ENCODE assay signal across 8 cellular contexts in the genomic region with DNA sequence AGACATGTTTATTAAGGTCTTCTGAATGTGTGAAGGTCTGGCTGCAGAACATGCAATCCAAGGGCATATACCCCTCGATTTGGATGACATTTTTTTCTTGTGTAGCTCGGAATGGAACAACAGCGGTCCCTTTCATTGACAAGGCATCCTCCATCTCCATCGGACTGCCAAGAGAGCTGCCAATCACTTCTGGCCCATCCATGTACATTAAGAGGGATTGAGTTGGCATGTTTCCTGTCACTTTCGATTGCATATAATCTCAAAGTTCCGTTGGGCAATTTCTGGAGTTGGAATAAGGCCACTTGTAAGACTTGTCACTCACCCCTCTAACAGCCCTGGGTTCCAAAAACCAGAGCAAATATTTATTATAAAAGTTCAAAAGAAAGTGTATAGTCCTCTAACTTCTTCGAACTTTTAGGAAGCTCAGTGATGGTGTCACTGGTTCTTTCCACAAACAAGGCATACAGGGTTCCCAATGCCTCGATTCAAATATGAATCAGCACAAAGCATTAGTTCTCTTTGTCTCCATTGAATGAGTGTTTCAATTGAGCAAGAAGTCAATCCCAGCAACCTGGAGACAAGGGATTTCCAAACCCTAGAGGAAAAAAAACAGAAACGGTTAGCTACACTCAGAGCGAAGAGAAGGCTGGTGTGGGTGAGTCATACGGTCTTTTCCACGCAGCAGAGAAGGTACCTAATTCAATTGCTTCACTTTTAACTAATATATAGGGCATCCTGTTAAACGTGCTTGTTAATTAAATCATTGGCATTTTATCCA. TPM values are rescaled to one million over a fixed set of nuclear protein-coding genes. Genes with fewer than 3 reads are reported as not detected.
DNase-seq lines count a peak whose midpoint lies in the region; ATAC-seq and TF ChIP-seq lines count a peak whose summit lies in the region.

No MANE protein-coding gene starts in this region.

- H3K4me3 Mint-ChIP-seq in memory B cell, result peak overlapping the region; percentile 87

- no peaks in the 10 kb centered on the region for H3K9me3 Mint-ChIP-seq in memory B cell

- peak; percentile 5 for TF ChIP-seq POLR2A in breast epithelium (IDR thresholded peaks at IDR 0.05)
- TF ChIP-seq POLR2A in thyroid gland (IDR thresholded peaks at IDR 0.05), result peak in 1 of 2 donors; percentile 32

- H3K9me3 ChIP-seq in breast epithelium (no peaks in the 10 kb centered on the region), thyroid gland (no peaks in the 10 kb centered on the region)

- TF ChIP-seq CTCF in RWPE1 (conservative IDR thresholded peaks at IDR 0.05; ENCODE audit: low read depth), result no peak
- TF ChIP-seq CTCF in breast epithelium (IDR thresholded peaks at IDR 0.05), result no peak
- TF ChIP-seq CTCF in thyroid gland (IDR thresholded peaks at IDR 0.05), result no peak

- intact Hi-C loops in breast epithelium (cut with DNase I; ENCODE audit: low total_unique reads), result no loop called here
- intact Hi-C loops in thyroid gland (cut with DNase I), result no loop called here

- WGBS in thyroid gland, 2 donors, result 45 to 54% methylated on average over 13 of the region's 13 CpGs

- H3K4me1 Mint-ChIP-seq in memory B cell, result peaks cover 45% of the 10 kb centered on the region

- POLR2A ChIA-PET in RWPE1 (lab: Yijun Ruan, JAX; ENCODE audit: low non-redundant PET), result interaction anchor here (0.6 to 0.8 kb wide), 2 partner anchors 12 to 150 kb away, joined by 3 to 4 read pairs; no protein-coding TSS in a partner anchor

- H3K27ac Mint-ChIP-seq in memory B cell, result peak overlapping the region; percentile 95

- H3K27me3 Mint-ChIP-seq in memory B cell, result no peaks in the 10 kb centered on the region

- H3K36me3 ChIP-seq in breast epithelium (no peaks in the 10 kb centered on the region), thyroid gland (peaks cover 15 to 17% of the 10 kb centered on the region in 2 donors)

- CTCF ChIA-PET in RWPE1 (lab: Yijun Ruan, JAX), result interaction anchor here (0.5 to 1.3 kb wide), 6 partner anchors 8 to 357 kb away, joined by 3 to 16 read pairs (median 4); no protein-coding TSS in a partner anchor

- H3K27me3 ChIP-seq in breast epithelium (no peaks in the 10 kb centered on the region), thyroid gland (no peaks in the 10 kb centered on the region)

- H3K27ac ChIP-seq in RWPE1 (peak overlapping the region; percentile 72), breast epithelium (peak overlapping the region; percentile 84 to 87), thyroid gland (peak overlapping the region; percentile 3 to 82 (median 65))

- H3K4me3 ChIP-seq in breast epithelium (peak overlapping the region in 1 of 3 donors; percentile 35), thyroid gland (replicated peaks in 1 of 3) (no peak overlapping the region)

- ATAC-seq in memory B cell (ENCODE audit: low read depth) (no peak), HG02870 (IDR thresholded peaks at IDR 0.05; ENCODE audit: unreplicated experiment) (no peak)

- DNase-seq in H4 (ENCODE audit: low spot score) (peak; percentile 68), RWPE1 (ENCODE audit: low spot score) (peak; percentile 97), breast epithelium (ENCODE audit: low spot score in 2 of 2) (peak in 1 of 2 donors; percentile 34), memory B cell (ENCODE audit: low spot score in 2 of 2) (no peak), thyroid gland (peak; percentile 37 to 41), cortex of kidney (lab: John Stamatoyannopoulos, UW) (no peak), NCI-H146 (lab: John Stamatoyannopoulos, UW) (no peak)

- peaks cover 19% of the 10 kb centered on the region for H3K36me3 Mint-ChIP-seq in memory B cell

- peaks cover 0 to 26% of the 10 kb centered on the region in 2 donors for H3K4me1 ChIP-seq in breast epithelium
- H3K4me1 ChIP-seq in thyroid gland, result peaks cover 23 to 73% of the 10 kb centered on the region in 2 donors

RNA-seq across cellular contexts. Expression of a gene that starts 10.9 kb away (rescaled TPM):
- total RNA-seq in H4 (2014; rRNA removed; shearing (Covaris generic)), result 8.1 and 9.7 TPM in 2 replicates
- total RNA-seq in breast epithelium (10 to 100 TPM; 22.4 to 54.7 (median 48.3) TPM), thyroid gland (10 to 100 TPM; 18.0 to 42.8 (median 27.8) TPM)

Comparison
In these comparisons a context has a peak if more than half of its experiments do, and no peak if none do; other contexts are left out.
1. DNase-seq: peak in H4 (single experiment), RWPE1 (single experiment) and thyroid gland (2 of 2); none in memory B cell (0 of 2), cortex of kidney (single experiment) and NCI-H146 (single experiment).
2. Peak in every context shown above with its lines, with median percentiles within 50 percentile points of each other: H3K27ac ChIP-seq.